Comparison of ENCODE assay signal across 8 cellular contexts in the genomic region with DNA sequence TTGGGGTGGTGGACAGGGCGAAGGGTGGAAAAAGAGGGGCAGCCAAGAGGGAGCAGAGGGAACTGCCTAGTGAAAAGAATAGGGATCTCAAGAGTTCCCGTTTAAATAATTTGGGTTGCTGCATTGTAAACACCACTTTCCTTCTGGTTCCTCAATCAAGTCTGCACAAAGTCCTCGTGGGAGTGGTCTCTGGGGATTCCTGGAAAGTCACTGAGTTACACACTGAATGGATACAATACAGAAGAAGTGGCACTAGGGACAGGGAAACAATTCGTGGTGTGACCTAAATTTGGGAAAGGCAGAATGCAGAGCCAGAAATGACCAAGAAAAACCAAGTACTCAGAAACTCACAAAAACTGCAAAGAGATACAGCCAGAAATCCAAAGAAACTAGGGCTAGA.
"Had no signal": no experiment of that assay in that cellular context is flagged by ENCODE, and none has a peak within 500 bp of the region (broad histone marks: within the 10 kb centered on the region; RNA-seq: fewer than 3 reads in every experiment).

No MANE protein-coding gene starts in this region.

- H3K9me3 Mint-ChIP-seq: GM23338, H9 had no signal

- H3K4me3 Mint-ChIP-seq: GM23338, H9 had no signal

- H3K27ac ChIP-seq: HL-60 had no signal

- ATAC-seq: GM23338, K562 had no signal

- H3K4me3 ChIP-seq: GM23338, K562 had no signal

- FAIRE-seq: H1, H54, K562 had no signal

- H3K27ac Mint-ChIP-seq: GM23338 had no signal

- DNase-seq: H9, HCEC 1CT, IMR-90 had no signal

- H3K4me2 ChIP-seq: GM23338 had no signal
